In genomic region chr6:97189767-97190166, GRCh38 we compare ENCODE assay signal across 17 cellular contexts.
DNase-seq lines count a peak whose midpoint lies in the region; ATAC-seq and TF ChIP-seq lines count a peak whose summit lies in the region.
"Had no signal": no experiment of that assay in that cellular context is flagged by ENCODE, and none has a peak within 500 bp of the region (broad histone marks: within the 10 kb centered on the region; RNA-seq: fewer than 3 reads in every experiment).

No MANE protein-coding gene starts in this region.

- TF ChIP-seq CTCF in SK-N-SH (IDR thresholded peaks at IDR 0.05), result no peak
- TF ChIP-seq CTCF in epithelial cell of esophagus (IDR thresholded peaks at IDR 0.05; ENCODE audit: insufficient read depth, low read depth, low read length, missing control alignments), result no peak
- TF ChIP-seq CTCF in osteoblast (IDR thresholded peaks at IDR 0.05; ENCODE audit: extremely low read depth, low read depth, low read length), result no peak

- no peaks in the 10 kb centered on the region for H3K27me3 Mint-ChIP-seq in activated CD4-positive, alpha-beta T cell treated with anti-CD3 and anti-CD28 coated beads for 36 hours
- H3K27me3 Mint-ChIP-seq: IgD-negative memory B cell had no signal

- H3K9me3 ChIP-seq in SK-N-SH (no peaks in the 10 kb centered on the region), osteoblast (ENCODE audit: low read depth, low read length) (no peaks in the 10 kb centered on the region)
- H3K9me3 ChIP-seq: Caco-2, esophagus squamous epithelium, Peyer's patch had no signal

- H3K9me3 Mint-ChIP-seq in activated CD4-positive, alpha-beta T cell treated with anti-CD3 and anti-CD28 coated beads for 36 hours (ENCODE audit: low read depth), result no peaks in the 10 kb centered on the region
- H3K9me3 Mint-ChIP-seq: IgD-negative memory B cell had no signal

- no peaks in the 10 kb centered on the region for H3K4me1 Mint-ChIP-seq in activated CD4-positive, alpha-beta T cell treated with anti-CD3 and anti-CD28 coated beads for 36 hours

- no peak overlapping the region for H3K9ac ChIP-seq in SK-N-SH

- CTCF ChIA-PET in SK-N-SH (lab: Yijun Ruan, JAX), result interaction anchor here (0.8 to 7.8 kb wide), 9 partner anchors 12 to 1656 kb away, joined by 3 to 115 read pairs (median 9); no protein-coding TSS in a partner anchor
- CTCF ChIA-PET in activated CD4-positive, alpha-beta T cell treated with anti-CD3 and anti-CD28 coated beads for 36 hours (lab: Charles Lee), result interaction anchor here (0.6 to 2.1 kb wide), 8 partner anchors 9 to 378 kb away, joined by 3 to 8 read pairs (median 3); no protein-coding TSS in a partner anchor

- H3K4me1 ChIP-seq in SK-N-SH (ENCODE audit: control insufficient read depth in 1 of 2, insufficient read depth in 2 of 2, low read depth in 1 of 2, low read length in 1 of 2), result peaks cover 5 to 13% of the 10 kb centered on the region in 2 experiments; a peak in 3 of 4 replicates
- H3K4me1 ChIP-seq in osteoblast (ENCODE audit: insufficient read depth, low read length), result peaks cover 21% of the 10 kb centered on the region
- H3K4me1 ChIP-seq: Caco-2, esophagus squamous epithelium, Peyer's patch had no signal

- no peaks in the 10 kb centered on the region for H3K79me2 ChIP-seq in SK-N-SH (ENCODE audit: insufficient read depth)
- H3K79me2 ChIP-seq in osteoblast (ENCODE audit: insufficient read depth, low read length), result no peaks in the 10 kb centered on the region

- H3K4me3 ChIP-seq in SK-N-SH (ENCODE audit: low read depth in 2 of 2, low read length in 1 of 2) (no peak overlapping the region), epithelial cell of esophagus (ENCODE audit: low read length) (no peak overlapping the region), osteoblast (ENCODE audit: insufficient read depth, low read length) (no peak overlapping the region)
- H3K4me3 ChIP-seq: esophagus squamous epithelium, Peyer's patch had no signal

- peaks cover 0 to 4% of the 10 kb centered on the region in 2 experiments for H3K36me3 ChIP-seq in SK-N-SH (replicated peaks in 1 of 2; ENCODE audit: control insufficient read depth in 1 of 2, insufficient read depth in 2 of 2, low read length in 1 of 2)
- no peaks in the 10 kb centered on the region for H3K36me3 ChIP-seq in osteoblast (ENCODE audit: insufficient read depth, low read length)
- H3K36me3 ChIP-seq: Peyer's patch had no signal

- H3K9me2 ChIP-seq in SK-N-SH, result no peaks in the 10 kb centered on the region

- intact Hi-C loops in activated CD4-positive, alpha-beta T cell treated with anti-CD3 and anti-CD28 coated beads for 36 hours (cut with DNase I, micrococcal nuclease), result loop anchor here (5.0 to 10.0 kb wide), 3 partner anchors 117 to 1655 kb away; no protein-coding TSS in a partner anchor

- no peak for ATAC-seq in activated CD4-positive, alpha-beta T cell treated with anti-CD3 and anti-CD28 coated beads for 36 hours
- no peak for ATAC-seq in left lobe of liver
- ATAC-seq: left cardiac atrium, right cardiac atrium had no signal

- H3K27ac ChIP-seq in SK-N-SH (ENCODE audit: low read depth in 2 of 2, low read length in 1 of 2) (peak overlapping the region; percentile 57 to 62; a peak in 3 of 4 replicates), osteoblast (ENCODE audit: low read depth, low read length) (no peak overlapping the region)
- H3K27ac ChIP-seq: esophagus squamous epithelium, Peyer's patch had no signal

- no peak overlapping the region for H3K4me3 Mint-ChIP-seq in activated CD4-positive, alpha-beta T cell treated with anti-CD3 and anti-CD28 coated beads for 36 hours
- H3K4me3 Mint-ChIP-seq: IgD-negative memory B cell had no signal

- H3K36me3 Mint-ChIP-seq in activated CD4-positive, alpha-beta T cell treated with anti-CD3 and anti-CD28 coated beads for 36 hours (ENCODE audit: low read depth), result peaks cover 10% of the 10 kb centered on the region

- no peaks in the 10 kb centered on the region for H3K27me3 ChIP-seq in SK-N-SH (ENCODE audit: insufficient read depth)
- H3K27me3 ChIP-seq in osteoblast (ENCODE audit: insufficient read depth, low read length), result no peaks in the 10 kb centered on the region
- H3K27me3 ChIP-seq: esophagus squamous epithelium, Peyer's patch had no signal

- no peak overlapping the region for H2AFZ ChIP-seq in SK-N-SH (ENCODE audit: low read depth)
- no peak overlapping the region for H2AFZ ChIP-seq in osteoblast (ENCODE audit: low read length)

- no peak overlapping the region for H3K27ac Mint-ChIP-seq in activated CD4-positive, alpha-beta T cell treated with anti-CD3 and anti-CD28 coated beads for 36 hours
- H3K27ac Mint-ChIP-seq: IgD-negative memory B cell had no signal

- H3K4me2 ChIP-seq in SK-N-SH (peak overlapping the region; percentile 54), osteoblast (ENCODE audit: insufficient read depth, low read length) (peak overlapping the region; percentile 6)

- 81% methylated on average over 1 of the region's 1 CpG for WGBS in SK-N-SH (ENCODE audit: low lambda C conversion rate)

- TF ChIP-seq EP300 in SK-N-SH (IDR thresholded peaks at IDR 0.05; ENCODE audit: borderline replicate concordance in 1 of 2, low read depth in 1 of 2, low read length in 1 of 2), result peak in 1 of 2 experiments; percentile 46; a peak in 1 of 4 replicates

- POLR2A ChIA-PET in SK-N-SH (lab: Yijun Ruan, JAX), result no interaction called here
- POLR2A ChIA-PET in activated CD4-positive, alpha-beta T cell treated with anti-CD3 and anti-CD28 coated beads for 36 hours (lab: Charles Lee), result interaction anchor here (0.6 kb wide), 1 partner anchor 660 kb away, joined by 3 read pairs; no protein-coding TSS in a partner anchor

- TF ChIP-seq RAD21 in SK-N-SH (IDR thresholded peaks at IDR 0.05; ENCODE audit: low read length), result no peak

- DNase-seq in AG20443 (ENCODE audit: low spot score) (peak; percentile 54), SK-N-SH (no peak), epithelial cell of esophagus (ENCODE audit: low read depth) (peak; percentile 17), osteoblast (ENCODE audit: insufficient read length, low spot score, missing footprints) (no peak), NCI-H524 (lab: John Stamatoyannopoulos, UW) (no peak), DMS114 treated with DMSO at 0.1 percent for 48 hours (lab: John Stamatoyannopoulos, UW; ENCODE audit: unreplicated experiment) (no peak), left lobe of liver (ENCODE audit: low spot score) (no peak)
- no peak for DNase-seq in activated CD4-positive, alpha-beta T cell treated with anti-CD3 and anti-CD28 coated beads for 36 hours
- DNase-seq: activated naive CD4-positive, alpha-beta T cell; Caco-2; esophagus squamous epithelium; left cardiac atrium; NCI-H774; nucleus accumbens; Peyer's patch; right cardiac atrium had no signal

- peaks cover 10% of the 10 kb centered on the region for H3F3A ChIP-seq in SK-N-SH (replicated peaks; ENCODE audit: insufficient read depth)

- H4K20me1 ChIP-seq in SK-N-SH (ENCODE audit: insufficient read depth) (no peaks in the 10 kb centered on the region), osteoblast (ENCODE audit: insufficient read depth, low read length) (no peaks in the 10 kb centered on the region)

TF ChIP-seq in SK-N-SH, 30 proteins besides CTCF, POLR2A, EP300 and RAD21:
- TF ChIP-seq, protein P1, sequence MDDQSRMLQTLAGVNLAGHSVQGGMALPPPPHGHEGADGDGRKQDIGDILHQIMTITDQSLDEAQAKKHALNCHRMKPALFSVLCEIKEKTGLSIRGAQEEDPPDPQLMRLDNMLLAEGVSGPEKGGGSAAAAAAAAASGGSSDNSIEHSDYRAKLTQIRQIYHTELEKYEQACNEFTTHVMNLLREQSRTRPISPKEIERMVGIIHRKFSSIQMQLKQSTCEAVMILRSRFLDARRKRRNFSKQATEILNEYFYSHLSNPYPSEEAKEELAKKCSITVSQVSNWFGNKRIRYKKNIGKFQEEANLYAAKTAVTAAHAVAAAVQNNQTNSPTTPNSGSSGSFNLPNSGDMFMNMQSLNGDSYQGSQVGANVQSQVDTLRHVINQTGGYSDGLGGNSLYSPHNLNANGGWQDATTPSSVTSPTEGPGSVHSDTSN (IDR thresholded peaks at IDR 0.05), result peak; percentile 57; the same call in 1 of the 2 replicates
- TF ChIP-seq RXRA (IDR thresholded peaks at IDR 0.05; ENCODE audit: borderline replicate concordance, low read depth) (no peak), NFIC (IDR thresholded peaks at IDR 0.05; ENCODE audit: borderline replicate concordance) (peak; percentile 51; the same call in 1 of the 2 replicates), JUND (IDR thresholded peaks at IDR 0.05) (0 out of 2 replicates have a peak, but pooled peaks have one; percentile 28), TCF12 (IDR thresholded peaks at IDR 0.05) (peak; percentile 42; the same call in 1 of the 2 replicates), FOXJ3 (CRISPR knock-in tag; IDR thresholded peaks at IDR 0.05) (no peak), TEAD4 (IDR thresholded peaks at IDR 0.05; ENCODE audit: borderline replicate concordance, insufficient read depth) (peak; percentile 26; the same call in 1 of the 2 replicates), YY1 (IDR thresholded peaks at IDR 0.05; ENCODE audit: low read depth) (no peak), FOSL2 (IDR thresholded peaks at IDR 0.05; ENCODE audit: borderline replicate concordance, low read depth) (0 out of 2 replicates have a peak, but pooled peaks have one; percentile 25)
TF ChIP-seq in SK-N-SH: peak in this region for 6.

Comparison
In these comparisons a context has a peak if more than half of its experiments do, and no peak if none do; other contexts are left out.
1. DNase-seq: peak in AG20443 (single experiment) and epithelial cell of esophagus (single experiment); none in SK-N-SH (single experiment), osteoblast (single experiment), NCI-H524 (0 of 2), activated CD4-positive, alpha-beta T cell treated with anti-CD3 and anti-CD28 coated beads for 36 hours (single experiment), DMS114 treated with DMSO at 0.1 percent for 48 hours (single experiment) and left lobe of liver (single experiment).